Comparison of ENCODE assay signal across 29 cellular contexts in the genomic region with DNA sequence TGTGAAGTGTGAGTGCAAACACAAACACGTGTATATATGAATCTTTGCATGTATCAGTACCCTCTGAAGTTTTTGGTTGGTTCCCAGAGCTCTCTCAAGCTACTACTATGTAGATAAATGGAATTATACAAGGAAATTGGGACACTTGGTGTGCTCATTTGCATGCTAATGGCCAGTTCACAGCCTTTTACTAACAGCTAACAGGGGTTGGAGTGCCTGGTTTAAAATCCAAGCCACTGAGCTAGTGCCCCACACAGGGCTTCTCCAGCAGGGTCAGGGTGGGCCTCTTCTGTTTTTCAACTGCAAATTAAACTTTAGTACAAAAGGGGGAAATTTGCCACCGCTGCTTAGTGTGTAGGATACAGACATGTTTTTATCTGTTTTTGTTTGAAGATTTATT.
"Had no signal": no experiment of that assay in that cellular context is flagged by ENCODE, and none has a peak within 500 bp of the region (broad histone marks: within the 10 kb centered on the region; RNA-seq: fewer than 3 reads in every experiment).

No MANE protein-coding gene starts in this region.

- DNase-seq: activated CD4-positive, alpha-beta T cell treated with anti-CD3 and anti-CD28 coated beads for 36 hours; activated CD4-positive, CD25-positive, alpha-beta regulatory T cell; activated CD8-positive, alpha-beta T cell treated with anti-CD3 and anti-CD28 coated beads, Interleukin-2, amount 10 ng/mL, durations not matched to agents 7 days and 5 days; activated effector memory CD4-positive, alpha-beta T cell treated with Interleukin-2 at 50 U/mL for 16 hours; activated naive CD4-positive, alpha-beta T cell treated with Interleukin-2 at 50 U/mL for 16 hours; activated T-cell treated with anti-CD3 and anti-CD28 coated beads for 4 hours; activated T-cell treated with anti-CD3 and anti-CD28 coated beads, Interleukin-2, amount 50 U/mL, for 72 hours; dermis blood vessel endothelial cell; effector CD8-positive, alpha-beta T cell; islet precursor cell; left ventricle myocardium inferior; mucosa of descending colon; pancreas; retina; stimulated activated CD4-positive, alpha-beta T cell treated with anti-CD3 and anti-CD28 coated beads, Interleukin-4, amount 100 ng/mL, for 4 hours; stimulated activated CD8-positive, alpha-beta memory T cell treated with anti-CD3 and anti-CD28 coated beads, Interleukin-4, amount 100 ng/mL, for 48 hours; stimulated activated naive CD8-positive, alpha-beta T cell treated with anti-CD3 and anti-CD28 coated beads, Interleukin-15, amount 100 ng/mL, for 72 hours; T-helper 1 cell; tibial artery; upper lobe of right lung had no signal

- H3K27ac ChIP-seq: left ventricle myocardium inferior, pancreas, prostate gland, skin epidermis, suprapubic skin, tibial artery, upper lobe of right lung had no signal

- H3K9me3 Mint-ChIP-seq: activated T-cell treated with anti-CD3 and anti-CD28 coated beads, Interleukin-2, amount 50 U/mL, for 72 hours; natural killer cell treated with Interleukin-12 subunit alpha and Interleukin-12 subunit beta and Interleukin-15 and Interleukin-18, amount 100 ng/mL, for 72 hours; stimulated activated memory B cell treated with anti-CD40 and anti-IgM and Interleukin-4, amounts not matched to agents 10 μg/mL and 1 μg/mL and 100 μg/mL, for 72 hours; stimulated activated naive CD8-positive, alpha-beta T cell treated with anti-CD3 and anti-CD28 coated beads, Interleukin-15, amount 100 ng/mL, for 72 hours; T-helper 2 cell treated with Interferon-gamma antibody and Interleukin-4, amounts not matched to agents 5 μg/mL and 100 μg/mL, for 36 hours had no signal

- H3K9me3 ChIP-seq: left ventricle myocardium inferior, mucosa of descending colon, pancreas, prostate gland, suprapubic skin, tibial artery, upper lobe of right lung had no signal

- H3K27me3 Mint-ChIP-seq: activated CD4-positive, alpha-beta T cell treated with anti-CD3 and anti-CD28 coated beads for 36 hours; activated naive CD8-positive, alpha-beta T cell; stimulated activated naive CD8-positive, alpha-beta T cell treated with anti-CD3 and anti-CD28 coated beads, Interleukin-15, amount 100 ng/mL, for 72 hours had no signal

- H3K27ac Mint-ChIP-seq: activated CD4-positive, alpha-beta T cell treated with anti-CD3 and anti-CD28 coated beads for 36 hours; activated CD8-positive, alpha-beta T cell treated with anti-CD3 and anti-CD28 coated beads, Interleukin-2, amount 10 ng/mL, durations not matched to agents 7 days and 5 days; activated naive CD8-positive, alpha-beta T cell; activated T-cell treated with anti-CD3 and anti-CD28 coated beads, Interleukin-2, amount 50 U/mL, for 72 hours; natural killer cell treated with Interleukin-12 subunit alpha and Interleukin-12 subunit beta and Interleukin-15 and Interleukin-18, amount 100 ng/mL, for 72 hours; stimulated activated memory B cell treated with anti-CD40 and anti-IgM and Interleukin-4, amounts not matched to agents 10 μg/mL and 1 μg/mL and 100 μg/mL, for 72 hours; stimulated activated naive CD8-positive, alpha-beta T cell treated with anti-CD3 and anti-CD28 coated beads, Interleukin-15, amount 100 ng/mL, for 72 hours; T-helper 2 cell treated with Interferon-gamma antibody and Interleukin-4, amounts not matched to agents 5 μg/mL and 100 μg/mL, for 36 hours had no signal

- H3K4me3 Mint-ChIP-seq: activated CD4-positive, alpha-beta T cell treated with anti-CD3 and anti-CD28 coated beads for 36 hours; activated CD8-positive, alpha-beta T cell treated with anti-CD3 and anti-CD28 coated beads, Interleukin-2, amount 10 ng/mL, durations not matched to agents 7 days and 5 days; activated naive CD8-positive, alpha-beta T cell; activated T-cell treated with anti-CD3 and anti-CD28 coated beads, Interleukin-2, amount 50 U/mL, for 72 hours; natural killer cell treated with Interleukin-12 subunit alpha and Interleukin-12 subunit beta and Interleukin-15 and Interleukin-18, amount 100 ng/mL, for 72 hours; stimulated activated memory B cell treated with anti-CD40 and anti-IgM and Interleukin-4, amounts not matched to agents 10 μg/mL and 1 μg/mL and 100 μg/mL, for 72 hours; stimulated activated naive CD8-positive, alpha-beta T cell treated with anti-CD3 and anti-CD28 coated beads, Interleukin-15, amount 100 ng/mL, for 72 hours; T-helper 2 cell treated with Interferon-gamma antibody and Interleukin-4, amounts not matched to agents 5 μg/mL and 100 μg/mL, for 36 hours had no signal

- H3K36me3 ChIP-seq: pancreas, prostate gland had no signal

- H3K4me3 ChIP-seq: left ventricle myocardium inferior, lung, mucosa of descending colon, pancreas, prostate gland, skin epidermis, suprapubic skin, tibial artery, upper lobe of right lung had no signal

- H3K4me1 ChIP-seq: pancreas, suprapubic skin, upper lobe of right lung had no signal

- ATAC-seq: activated CD4-positive, alpha-beta T cell treated with anti-CD3 and anti-CD28 coated beads for 36 hours; activated CD8-positive, alpha-beta T cell treated with anti-CD3 and anti-CD28 coated beads, Interleukin-2, amount 10 ng/mL, durations not matched to agents 7 days and 5 days; activated T-cell treated with anti-CD3 and anti-CD28 coated beads, Interleukin-2, amount 50 U/mL, for 72 hours; mucosa of descending colon; natural killer cell treated with Interleukin-12 subunit alpha and Interleukin-12 subunit beta and Interleukin-15 and Interleukin-18, amount 100 ng/mL, for 72 hours; pancreas; sciatic nerve; stimulated activated memory B cell treated with anti-CD40 and anti-IgM and Interleukin-4, amounts not matched to agents 10 μg/mL and 1 μg/mL and 100 μg/mL, for 72 hours; stimulated activated naive CD8-positive, alpha-beta T cell treated with anti-CD3 and anti-CD28 coated beads, Interleukin-15, amount 100 ng/mL, for 72 hours; upper lobe of right lung had no signal

- H3K27me3 ChIP-seq: pancreas, suprapubic skin, tibial artery, upper lobe of right lung had no signal

- H3K36me3 Mint-ChIP-seq: natural killer cell treated with Interleukin-12 subunit alpha and Interleukin-12 subunit beta and Interleukin-15 and Interleukin-18, amount 100 ng/mL, for 72 hours; stimulated activated memory B cell treated with anti-CD40 and anti-IgM and Interleukin-4, amounts not matched to agents 10 μg/mL and 1 μg/mL and 100 μg/mL, for 72 hours had no signal

- H3K4me1 Mint-ChIP-seq: activated CD4-positive, alpha-beta T cell treated with anti-CD3 and anti-CD28 coated beads for 36 hours; stimulated activated memory B cell treated with anti-CD40 and anti-IgM and Interleukin-4, amounts not matched to agents 10 μg/mL and 1 μg/mL and 100 μg/mL, for 72 hours; stimulated activated naive CD8-positive, alpha-beta T cell treated with anti-CD3 and anti-CD28 coated beads, Interleukin-15, amount 100 ng/mL, for 72 hours had no signal
